Comparison of ENCODE assay signal across 1 cellular context in genomic region chr11:18736590-18737148, GRCh38.
A peak's percentile ranks its signal among the peaks of the same experiment; 100 is the strongest.
TF ChIP-seq lines count a peak whose summit lies in the region.

No MANE protein-coding gene starts in this region.

TF ChIP-seq in H1, 55 proteins besides CTCF, POLR2A, EP300 and RAD21:
- TF ChIP-seq EZH2 (IDR thresholded peaks at IDR 0.05; ENCODE audit: low read depth, low read length, severe bottlenecking) = no peak
- TF ChIP-seq CHD2 (IDR thresholded peaks at IDR 0.05; ENCODE audit: low read length) = no peak
- TF ChIP-seq SP4 (IDR thresholded peaks at IDR 0.05; ENCODE audit: low read length) = no peak
- TF ChIP-seq TEAD4 (IDR thresholded peaks at IDR 0.05; ENCODE audit: low read depth, low read length) = peak; percentile 68; the same call in 1 of the 2 replicates
- TF ChIP-seq HDAC6 (IDR thresholded peaks at IDR 0.05; ENCODE audit: low read depth, low read length) = no peak
- TF ChIP-seq, protein P1, sequence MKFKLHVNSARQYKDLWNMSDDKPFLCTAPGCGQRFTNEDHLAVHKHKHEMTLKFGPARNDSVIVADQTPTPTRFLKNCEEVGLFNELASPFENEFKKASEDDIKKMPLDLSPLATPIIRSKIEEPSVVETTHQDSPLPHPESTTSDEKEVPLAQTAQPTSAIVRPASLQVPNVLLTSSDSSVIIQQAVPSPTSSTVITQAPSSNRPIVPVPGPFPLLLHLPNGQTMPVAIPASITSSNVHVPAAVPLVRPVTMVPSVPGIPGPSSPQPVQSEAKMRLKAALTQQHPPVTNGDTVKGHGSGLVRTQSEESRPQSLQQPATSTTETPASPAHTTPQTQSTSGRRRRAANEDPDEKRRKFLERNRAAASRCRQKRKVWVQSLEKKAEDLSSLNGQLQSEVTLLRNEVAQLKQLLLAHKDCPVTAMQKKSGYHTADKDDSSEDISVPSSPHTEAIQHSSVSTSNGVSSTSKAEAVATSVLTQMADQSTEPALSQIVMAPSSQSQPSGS (IDR thresholded peaks at IDR 0.05; ENCODE audit: low read length) = no peak
- TF ChIP-seq SRF (IDR thresholded peaks at IDR 0.05; ENCODE audit: low read depth, low read length) = peak; percentile 52; the same call in 1 of the 2 replicates
- TF ChIP-seq CEBPB (IDR thresholded peaks at IDR 0.05; ENCODE audit: low read depth, low read length) = no peak
- no peak for TF ChIP-seq HDAC2 (IDR thresholded peaks at IDR 0.05; ENCODE audit: borderline replicate concordance in 1 of 2, low read depth in 2 of 2, low read length in 2 of 2)
- TF ChIP-seq TCF12 (IDR thresholded peaks at IDR 0.05; ENCODE audit: low read depth, low read length) = no peak
- no peak for TF ChIP-seq CBX5 (IDR thresholded peaks at IDR 0.05; ENCODE audit: low read depth, low read length)
